2 cellular contexts compared by ENCODE assay signal in the genomic region with DNA sequence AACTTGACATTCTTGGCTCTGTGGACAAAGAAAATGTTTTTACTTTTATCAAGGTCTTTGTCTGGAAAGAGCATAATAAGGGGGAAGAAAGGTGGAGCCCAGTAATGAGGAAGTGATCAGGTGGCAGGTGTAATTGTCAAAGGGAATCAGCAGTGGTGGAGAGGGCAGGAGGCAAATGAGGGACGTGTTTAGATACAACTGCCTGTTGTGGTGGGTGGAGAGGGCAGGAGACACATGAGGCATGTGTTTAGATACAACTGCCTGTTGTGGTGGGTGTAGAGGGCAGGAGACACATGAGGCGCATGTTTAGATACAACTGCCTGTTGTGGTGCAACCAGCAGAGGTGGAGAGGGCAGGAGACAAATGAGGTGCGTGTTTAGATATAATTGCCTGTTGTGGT.
TF ChIP-seq lines count a peak whose summit lies in the region.

No MANE protein-coding gene starts in this region.

TF ChIP-seq in liver, 16 proteins besides CTCF, POLR2A, EP300 and RAD21 (continued from another document):
- TF ChIP-seq, protein P1, sequence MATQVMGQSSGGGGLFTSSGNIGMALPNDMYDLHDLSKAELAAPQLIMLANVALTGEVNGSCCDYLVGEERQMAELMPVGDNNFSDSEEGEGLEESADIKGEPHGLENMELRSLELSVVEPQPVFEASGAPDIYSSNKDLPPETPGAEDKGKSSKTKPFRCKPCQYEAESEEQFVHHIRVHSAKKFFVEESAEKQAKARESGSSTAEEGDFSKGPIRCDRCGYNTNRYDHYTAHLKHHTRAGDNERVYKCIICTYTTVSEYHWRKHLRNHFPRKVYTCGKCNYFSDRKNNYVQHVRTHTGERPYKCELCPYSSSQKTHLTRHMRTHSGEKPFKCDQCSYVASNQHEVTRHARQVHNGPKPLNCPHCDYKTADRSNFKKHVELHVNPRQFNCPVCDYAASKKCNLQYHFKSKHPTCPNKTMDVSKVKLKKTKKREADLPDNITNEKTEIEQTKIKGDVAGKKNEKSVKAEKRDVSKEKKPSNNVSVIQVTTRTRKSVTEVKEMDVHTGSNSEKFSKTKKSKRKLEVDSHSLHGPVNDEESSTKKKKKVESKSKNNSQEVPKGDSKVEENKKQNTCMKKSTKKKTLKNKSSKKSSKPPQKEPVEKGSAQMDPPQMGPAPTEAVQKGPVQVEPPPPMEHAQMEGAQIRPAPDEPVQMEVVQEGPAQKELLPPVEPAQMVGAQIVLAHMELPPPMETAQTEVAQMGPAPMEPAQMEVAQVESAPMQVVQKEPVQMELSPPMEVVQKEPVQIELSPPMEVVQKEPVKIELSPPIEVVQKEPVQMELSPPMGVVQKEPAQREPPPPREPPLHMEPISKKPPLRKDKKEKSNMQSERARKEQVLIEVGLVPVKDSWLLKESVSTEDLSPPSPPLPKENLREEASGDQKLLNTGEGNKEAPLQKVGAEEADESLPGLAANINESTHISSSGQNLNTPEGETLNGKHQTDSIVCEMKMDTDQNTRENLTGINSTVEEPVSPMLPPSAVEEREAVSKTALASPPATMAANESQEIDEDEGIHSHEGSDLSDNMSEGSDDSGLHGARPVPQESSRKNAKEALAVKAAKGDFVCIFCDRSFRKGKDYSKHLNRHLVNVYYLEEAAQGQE (IDR thresholded peaks at IDR 0.05), result no peak
- TF ChIP-seq HNF4G (IDR thresholded peaks at IDR 0.05), result no peak
- no peak for TF ChIP-seq EGR1 (IDR thresholded peaks at IDR 0.05; ENCODE audit: low read depth in 2 of 2)
- TF ChIP-seq, protein P2, sequence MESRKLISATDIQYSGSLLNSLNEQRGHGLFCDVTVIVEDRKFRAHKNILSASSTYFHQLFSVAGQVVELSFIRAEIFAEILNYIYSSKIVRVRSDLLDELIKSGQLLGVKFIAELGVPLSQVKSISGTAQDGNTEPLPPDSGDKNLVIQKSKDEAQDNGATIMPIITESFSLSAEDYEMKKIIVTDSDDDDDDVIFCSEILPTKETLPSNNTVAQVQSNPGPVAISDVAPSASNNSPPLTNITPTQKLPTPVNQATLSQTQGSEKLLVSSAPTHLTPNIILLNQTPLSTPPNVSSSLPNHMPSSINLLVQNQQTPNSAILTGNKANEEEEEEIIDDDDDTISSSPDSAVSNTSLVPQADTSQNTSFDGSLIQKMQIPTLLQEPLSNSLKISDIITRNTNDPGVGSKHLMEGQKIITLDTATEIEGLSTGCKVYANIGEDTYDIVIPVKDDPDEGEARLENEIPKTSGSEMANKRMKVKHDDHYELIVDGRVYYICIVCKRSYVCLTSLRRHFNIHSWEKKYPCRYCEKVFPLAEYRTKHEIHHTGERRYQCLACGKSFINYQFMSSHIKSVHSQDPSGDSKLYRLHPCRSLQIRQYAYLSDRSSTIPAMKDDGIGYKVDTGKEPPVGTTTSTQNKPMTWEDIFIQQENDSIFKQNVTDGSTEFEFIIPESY (IDR thresholded peaks at IDR 0.05), result no peak
- no peak for TF ChIP-seq JUND (IDR thresholded peaks at IDR 0.05)

TF ChIP-seq in GM23338, 12 proteins besides CTCF, POLR2A, EP300 and RAD21 (continued from another document):
- no peak for TF ChIP-seq ZNF462 (CRISPR knock-in tag; IDR thresholded peaks at IDR 0.05)
- no peak for TF ChIP-seq POLR2AphosphoS5 (IDR thresholded peaks at IDR 0.05; ENCODE audit: low read depth)
- TF ChIP-seq, protein P1 (IDR thresholded peaks at IDR 0.05; ENCODE audit: unreplicated experiment), result no peak
- TF ChIP-seq ZNF331 (CRISPR knock-in tag; IDR thresholded peaks at IDR 0.05; ENCODE audit: low read depth), result no peak
- no peak for TF ChIP-seq STAT1 (IDR thresholded peaks at IDR 0.05; ENCODE audit: unreplicated experiment)
- no peak for TF ChIP-seq EZH2phosphoT487 (IDR thresholded peaks at IDR 0.05; ENCODE audit: unreplicated experiment)
- TF ChIP-seq NANOG (IDR thresholded peaks at IDR 0.05; ENCODE audit: borderline replicate concordance), result no peak
